In the genomic region with DNA sequence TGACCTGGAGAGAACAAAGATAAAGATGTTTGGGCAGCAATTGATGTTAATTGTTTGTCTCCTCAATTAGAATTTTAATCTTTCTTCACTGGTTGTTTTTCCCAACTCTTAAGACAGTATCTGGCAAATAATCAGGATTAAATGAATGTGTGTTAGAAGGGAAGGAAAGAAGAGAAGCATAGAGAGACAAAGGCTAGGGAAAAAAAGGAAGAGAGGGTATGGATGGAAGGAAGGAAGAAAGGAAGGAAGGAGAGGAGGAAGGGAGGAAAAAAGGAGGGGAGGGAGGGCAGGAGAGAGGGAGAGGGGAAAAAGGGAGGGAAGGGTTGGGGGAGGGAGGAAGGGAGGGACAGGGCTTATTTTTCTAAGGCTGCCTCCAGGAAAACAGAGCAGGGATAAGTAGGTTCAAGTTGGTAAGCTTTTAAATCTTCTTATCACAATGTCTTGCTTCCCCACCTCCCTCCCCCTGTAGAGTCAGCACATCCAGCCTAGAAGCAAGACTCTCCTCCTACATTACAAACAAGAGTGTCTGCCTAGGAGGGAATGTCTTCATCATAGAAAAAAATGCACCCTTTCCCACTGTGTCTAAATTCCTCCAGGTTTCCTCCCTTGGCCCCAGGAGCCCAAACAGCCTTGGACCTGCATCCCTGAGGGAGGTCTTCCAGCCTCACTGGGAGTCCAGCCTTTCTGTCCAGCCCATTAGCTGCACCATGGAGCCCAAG, we compare ENCODE assay signal across 1 cellular context.
TF ChIP-seq lines count a peak whose summit lies in the region.

No MANE protein-coding gene starts in this region.

TF ChIP-seq in HEK293, 187 proteins besides CTCF, POLR2A, EP300 and RAD21 (continued from another document):
- TF ChIP-seq, protein P1, sequence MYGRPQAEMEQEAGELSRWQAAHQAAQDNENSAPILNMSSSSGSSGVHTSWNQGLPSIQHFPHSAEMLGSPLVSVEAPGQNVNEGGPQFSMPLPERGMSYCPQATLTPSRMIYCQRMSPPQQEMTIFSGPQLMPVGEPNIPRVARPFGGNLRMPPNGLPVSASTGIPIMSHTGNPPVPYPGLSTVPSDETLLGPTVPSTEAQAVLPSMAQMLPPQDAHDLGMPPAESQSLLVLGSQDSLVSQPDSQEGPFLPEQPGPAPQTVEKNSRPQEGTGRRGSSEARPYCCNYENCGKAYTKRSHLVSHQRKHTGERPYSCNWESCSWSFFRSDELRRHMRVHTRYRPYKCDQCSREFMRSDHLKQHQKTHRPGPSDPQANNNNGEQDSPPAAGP (tag by site-specific recombination; IDR thresholded peaks at IDR 0.05): peak; percentile 56; the same call in 1 of the 2 replicates
- TF ChIP-seq ZNF335 (tag by site-specific recombination; conservative IDR thresholded peaks at IDR 0.05) (no peak), ZNF843 (tag by site-specific recombination; IDR thresholded peaks at IDR 0.05) (no peak), ZNF23 (tag by site-specific recombination; IDR thresholded peaks at IDR 0.05; ENCODE audit: borderline replicate concordance) (no peak), GLIS1 (tag by site-specific recombination; IDR thresholded peaks at IDR 0.05) (peak; percentile 83), ZNF629 (tag by site-specific recombination; IDR thresholded peaks at IDR 0.05) (no peak), ZNF514 (tag by site-specific recombination; IDR thresholded peaks at IDR 0.05) (no peak), ZNF658 (tag by site-specific recombination; IDR thresholded peaks at IDR 0.05) (no peak), ZIC2 (tag by site-specific recombination; IDR thresholded peaks at IDR 0.05) (peak; percentile 87)
- TF ChIP-seq, protein P2, sequence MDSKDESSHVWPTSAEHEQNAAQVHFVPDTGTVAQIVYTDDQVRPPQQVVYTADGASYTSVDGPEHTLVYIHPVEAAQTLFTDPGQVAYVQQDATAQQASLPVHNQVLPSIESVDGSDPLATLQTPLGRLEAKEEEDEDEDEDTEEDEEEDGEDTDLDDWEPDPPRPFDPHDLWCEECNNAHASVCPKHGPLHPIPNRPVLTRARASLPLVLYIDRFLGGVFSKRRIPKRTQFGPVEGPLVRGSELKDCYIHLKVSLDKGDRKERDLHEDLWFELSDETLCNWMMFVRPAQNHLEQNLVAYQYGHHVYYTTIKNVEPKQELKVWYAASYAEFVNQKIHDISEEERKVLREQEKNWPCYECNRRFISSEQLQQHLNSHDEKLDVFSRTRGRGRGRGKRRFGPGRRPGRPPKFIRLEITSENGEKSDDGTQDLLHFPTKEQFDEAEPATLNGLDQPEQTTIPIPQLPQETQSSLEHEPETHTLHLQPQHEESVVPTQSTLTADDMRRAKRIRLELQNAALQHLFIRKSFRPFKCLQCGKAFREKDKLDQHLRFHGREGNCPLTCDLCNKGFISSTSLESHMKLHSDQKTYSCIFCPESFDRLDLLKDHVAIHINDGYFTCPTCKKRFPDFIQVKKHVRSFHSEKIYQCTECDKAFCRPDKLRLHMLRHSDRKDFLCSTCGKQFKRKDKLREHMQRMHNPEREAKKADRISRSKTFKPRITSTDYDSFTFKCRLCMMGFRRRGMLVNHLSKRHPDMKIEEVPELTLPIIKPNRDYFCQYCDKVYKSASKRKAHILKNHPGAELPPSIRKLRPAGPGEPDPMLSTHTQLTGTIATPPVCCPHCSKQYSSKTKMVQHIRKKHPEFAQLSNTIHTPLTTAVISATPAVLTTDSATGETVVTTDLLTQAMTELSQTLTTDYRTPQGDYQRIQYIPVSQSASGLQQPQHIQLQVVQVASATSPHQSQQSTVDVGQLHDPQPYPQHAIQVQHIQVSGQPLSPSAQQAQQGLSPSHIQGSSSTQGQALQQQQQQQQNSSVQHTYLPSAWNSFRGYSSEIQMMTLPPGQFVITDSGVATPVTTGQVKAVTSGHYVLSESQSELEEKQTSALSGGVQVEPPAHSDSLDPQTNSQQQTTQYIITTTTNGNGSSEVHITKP (tag by site-specific recombination; IDR thresholded peaks at IDR 0.05): peak; percentile 76
- TF ChIP-seq, protein P3, sequence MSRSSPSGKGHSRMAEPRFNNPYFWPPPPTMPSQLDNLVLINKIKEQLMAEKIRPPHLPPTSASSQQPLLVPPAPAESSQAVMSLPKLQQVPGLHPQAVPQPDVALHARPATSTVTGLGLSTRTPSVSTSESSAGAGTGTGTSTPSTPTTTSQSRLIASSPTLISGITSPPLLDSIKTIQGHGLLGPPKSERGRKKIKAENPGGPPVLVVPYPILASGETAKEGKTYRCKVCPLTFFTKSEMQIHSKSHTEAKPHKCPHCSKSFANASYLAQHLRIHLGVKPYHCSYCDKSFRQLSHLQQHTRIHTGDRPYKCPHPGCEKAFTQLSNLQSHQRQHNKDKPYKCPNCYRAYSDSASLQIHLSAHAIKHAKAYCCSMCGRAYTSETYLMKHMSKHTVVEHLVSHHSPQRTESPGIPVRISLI (tag by site-specific recombination; IDR thresholded peaks at IDR 0.05): no peak
- TF ChIP-seq, protein P4, sequence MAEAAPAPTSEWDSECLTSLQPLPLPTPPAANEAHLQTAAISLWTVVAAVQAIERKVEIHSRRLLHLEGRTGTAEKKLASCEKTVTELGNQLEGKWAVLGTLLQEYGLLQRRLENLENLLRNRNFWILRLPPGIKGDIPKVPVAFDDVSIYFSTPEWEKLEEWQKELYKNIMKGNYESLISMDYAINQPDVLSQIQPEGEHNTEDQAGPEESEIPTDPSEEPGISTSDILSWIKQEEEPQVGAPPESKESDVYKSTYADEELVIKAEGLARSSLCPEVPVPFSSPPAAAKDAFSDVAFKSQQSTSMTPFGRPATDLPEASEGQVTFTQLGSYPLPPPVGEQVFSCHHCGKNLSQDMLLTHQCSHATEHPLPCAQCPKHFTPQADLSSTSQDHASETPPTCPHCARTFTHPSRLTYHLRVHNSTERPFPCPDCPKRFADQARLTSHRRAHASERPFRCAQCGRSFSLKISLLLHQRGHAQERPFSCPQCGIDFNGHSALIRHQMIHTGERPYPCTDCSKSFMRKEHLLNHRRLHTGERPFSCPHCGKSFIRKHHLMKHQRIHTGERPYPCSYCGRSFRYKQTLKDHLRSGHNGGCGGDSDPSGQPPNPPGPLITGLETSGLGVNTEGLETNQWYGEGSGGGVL (tag by site-specific recombination; IDR thresholded peaks at IDR 0.05): peak; percentile 74
- TF ChIP-seq, protein P5, sequence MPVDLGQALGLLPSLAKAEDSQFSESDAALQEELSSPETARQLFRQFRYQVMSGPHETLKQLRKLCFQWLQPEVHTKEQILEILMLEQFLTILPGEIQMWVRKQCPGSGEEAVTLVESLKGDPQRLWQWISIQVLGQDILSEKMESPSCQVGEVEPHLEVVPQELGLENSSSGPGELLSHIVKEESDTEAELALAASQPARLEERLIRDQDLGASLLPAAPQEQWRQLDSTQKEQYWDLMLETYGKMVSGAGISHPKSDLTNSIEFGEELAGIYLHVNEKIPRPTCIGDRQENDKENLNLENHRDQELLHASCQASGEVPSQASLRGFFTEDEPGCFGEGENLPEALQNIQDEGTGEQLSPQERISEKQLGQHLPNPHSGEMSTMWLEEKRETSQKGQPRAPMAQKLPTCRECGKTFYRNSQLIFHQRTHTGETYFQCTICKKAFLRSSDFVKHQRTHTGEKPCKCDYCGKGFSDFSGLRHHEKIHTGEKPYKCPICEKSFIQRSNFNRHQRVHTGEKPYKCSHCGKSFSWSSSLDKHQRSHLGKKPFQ (tag by site-specific recombination; IDR thresholded peaks at IDR 0.05): no peak
TF ChIP-seq in HEK293: peak in this region for 7.
